In genomic region chr1:160987359-160988062, GRCh38 we compare ENCODE assay signal across 1 cellular context.
A peak's percentile ranks its signal among the peaks of the same experiment; 100 is the strongest.
TF ChIP-seq lines count a peak whose summit lies in the region.

No MANE protein-coding gene starts in this region.

TF ChIP-seq in K562, 482 proteins besides CTCF, POLR2A, EP300 and RAD21:
- no peak for TF ChIP-seq RHOXF2B (CRISPR knock-in tag; conservative IDR thresholded peaks at IDR 0.05)
- no peak for TF ChIP-seq DNMT1 (IDR thresholded peaks at IDR 0.05)
- TF ChIP-seq NFIC (IDR thresholded peaks at IDR 0.05) = peak; percentile 39; the same call in 1 of the 2 replicates
- TF ChIP-seq SOX6 (IDR thresholded peaks at IDR 0.05) = no peak
TF ChIP-seq in K562: peak in this region for 1.
